Comparison of ENCODE assay signal across 18 cellular contexts in genomic region chr17:77252736-77253135, GRCh38.
DNase-seq lines count a peak whose midpoint lies in the region; ATAC-seq, FAIRE-seq and TF ChIP-seq lines count a peak whose summit lies in the region.
"Had no signal": no experiment of that assay in that cellular context is flagged by ENCODE, and none has a peak within 500 bp of the region (broad histone marks: within the 10 kb centered on the region; RNA-seq: fewer than 3 reads in every experiment).

No MANE protein-coding gene starts in this region.

- CTCF ChIA-PET in HepG2 (lab: Yijun Ruan, JAX; ENCODE audit: low intra/inter-chr PET ratio, low total read pairs) = no interaction called here

- peaks cover 17 to 82% of the 10 kb centered on the region in 2 experiments for H3K27me3 ChIP-seq in HepG2 (ENCODE audit: control insufficient read depth in 1 of 2, insufficient read depth in 2 of 2, low read length in 2 of 2)
- no peaks in the 10 kb centered on the region for H3K27me3 ChIP-seq in right lobe of liver
- H3K27me3 ChIP-seq in brain microvascular endothelial cell (replicated peaks) = no peaks in the 10 kb centered on the region
- H3K27me3 ChIP-seq in osteoblast (ENCODE audit: insufficient read depth, low read length) = no peaks in the 10 kb centered on the region
- H3K27me3 ChIP-seq: BLaER1 had no signal

- no peak overlapping the region for H3K4me3 ChIP-seq in HepG2 (replicated peaks in 1 of 3; ENCODE audit: insufficient read depth in 1 of 3, low read depth in 2 of 3, low read length in 3 of 3)
- no peak overlapping the region for H3K4me3 ChIP-seq in right lobe of liver
- no peak overlapping the region for H3K4me3 ChIP-seq in brain microvascular endothelial cell (ENCODE audit: low read depth, low read length)
- no peak overlapping the region for H3K4me3 ChIP-seq in osteoblast (ENCODE audit: insufficient read depth, low read length)
- H3K4me3 ChIP-seq: BLaER1, GM23338 had no signal

- H3K36me3 ChIP-seq in HepG2 (replicated peaks in 1 of 2; ENCODE audit: control insufficient read depth in 1 of 2, insufficient read depth in 2 of 2, low read length in 2 of 2) (no peaks in the 10 kb centered on the region), right lobe of liver (no peaks in the 10 kb centered on the region), brain microvascular endothelial cell (replicated peaks) (no peaks in the 10 kb centered on the region), osteoblast (ENCODE audit: insufficient read depth, low read length) (no peaks in the 10 kb centered on the region)
- H3K36me3 ChIP-seq: BLaER1 had no signal

- H2AFZ ChIP-seq in HepG2 (ENCODE audit: low read length) (no peak overlapping the region), osteoblast (ENCODE audit: low read length) (peak overlapping the region; percentile 71)
- H2AFZ ChIP-seq: GM23338 had no signal

- H4K20me1 ChIP-seq in HepG2 (ENCODE audit: insufficient read depth, low read length) = no peaks in the 10 kb centered on the region
- H4K20me1 ChIP-seq in osteoblast (ENCODE audit: insufficient read depth, low read length) = no peaks in the 10 kb centered on the region
- H4K20me1 ChIP-seq: BLaER1 had no signal

- no peak for TF ChIP-seq RAD21 in HepG2 (CRISPR knock-in tag; IDR thresholded peaks at IDR 0.05)

- H3K4me1 ChIP-seq in HepG2 (ENCODE audit: insufficient read depth, low read length) (peaks cover 32% of the 10 kb centered on the region), right lobe of liver (no peaks in the 10 kb centered on the region), osteoblast (ENCODE audit: insufficient read depth, low read length) (peaks cover 29% of the 10 kb centered on the region)
- H3K4me1 ChIP-seq: BLaER1 had no signal

- no peak overlapping the region for H3K4me2 ChIP-seq in HepG2 (ENCODE audit: low read depth, low read length)
- H3K4me2 ChIP-seq in osteoblast (ENCODE audit: insufficient read depth, low read length) = peak overlapping the region; percentile 51
- H3K4me2 ChIP-seq: BLaER1, GM23338 had no signal

- intact Hi-C loops in HepG2 (cut with micrococcal nuclease; ENCODE audit: unreplicated experiment) = no loop called here
- intact Hi-C loops in right lobe of liver (cut with DNase I) = loop anchor here in 1 of 2 donors (10.0 kb wide), 1 partner anchor 378 kb away; no protein-coding TSS in a partner anchor

- H3K36me3 Mint-ChIP-seq in type B pancreatic cell = no peaks in the 10 kb centered on the region
- H3K36me3 Mint-ChIP-seq: CD8-positive, alpha-beta memory T cell had no signal

- BruUV-seq in HepG2 (replicated peaks; lab: Mats Ljungman, UMichigan) = no TSS peak

- TF ChIP-seq CTCF in HepG2 (CRISPR knock-in tag; IDR thresholded peaks at IDR 0.05) = no peak
- no peak for TF ChIP-seq CTCF in right lobe of liver (IDR thresholded peaks at IDR 0.05)
- no peak for TF ChIP-seq CTCF in brain microvascular endothelial cell (IDR thresholded peaks at IDR 0.05; ENCODE audit: low read depth, low read length, missing control alignments)
- no peak for TF ChIP-seq CTCF in osteoblast (IDR thresholded peaks at IDR 0.05; ENCODE audit: extremely low read depth, low read depth, low read length)
- TF ChIP-seq CTCF in type B pancreatic cell (conservative IDR thresholded peaks at IDR 0.05) = no peak

- DNase-seq in HepG2 (ENCODE audit: low spot score) = no peak
- no peak for DNase-seq in right lobe of liver
- DNase-seq in brain microvascular endothelial cell = no peak
- no peak for DNase-seq in osteoblast (ENCODE audit: insufficient read length, low spot score, missing footprints)
- no peak for DNase-seq in type B pancreatic cell (ENCODE audit: extremely low spot score, unreplicated experiment)
- DNase-seq in urothelium cell line (ENCODE audit: low spot score) = no peak
- no peak for DNase-seq in stimulated activated CD4-positive, alpha-beta T cell treated with anti-CD3 and anti-CD28 coated beads, Interleukin-4, amount 100 ng/mL, for 4 hours
- DNase-seq: AML-193; Caco-2; CD8-positive, alpha-beta memory T cell; DND-41; GDM1; H7 had no signal

- no peak for ATAC-seq in HepG2
- no peak for ATAC-seq in right lobe of liver
- no peak for ATAC-seq in GM18867 (IDR thresholded peaks at IDR 0.05; ENCODE audit: unreplicated experiment)

- POLR2A ChIA-PET in HepG2 (lab: Yijun Ruan, JAX) = no interaction called here

- no peak overlapping the region for H3K27ac ChIP-seq in HepG2 (ENCODE audit: extremely low read length, insufficient read depth, low read length)
- no peak overlapping the region for H3K27ac ChIP-seq in right lobe of liver
- H3K27ac ChIP-seq in brain microvascular endothelial cell = peak overlapping the region; percentile 71
- H3K27ac ChIP-seq in osteoblast (ENCODE audit: low read depth, low read length) = peak overlapping the region; percentile 90
- H3K27ac ChIP-seq: 22Rv1, BLaER1 had no signal

- H3K79me2 ChIP-seq in HepG2 (ENCODE audit: insufficient read depth, low read length) (no peaks in the 10 kb centered on the region), osteoblast (ENCODE audit: insufficient read depth, low read length) (no peaks in the 10 kb centered on the region)

- no peaks in the 10 kb centered on the region for H3K9me3 Mint-ChIP-seq in type B pancreatic cell
- H3K9me3 Mint-ChIP-seq: CD8-positive, alpha-beta memory T cell; GM23338 had no signal

- H3K27ac Mint-ChIP-seq in type B pancreatic cell = peak overlapping the region; percentile 29
- H3K27ac Mint-ChIP-seq: CD8-positive, alpha-beta memory T cell; GM23338 had no signal

- peaks cover 24% of the 10 kb centered on the region for H3K4me1 Mint-ChIP-seq in type B pancreatic cell (ENCODE audit: unreplicated experiment)

- in situ Hi-C loops in HepG2 (cut with HindIII; ENCODE audit: extremely low pct_ligation_motif_present, low pct_unique_long_range_greater_than_20kb) = no loop called here
- in situ Hi-C loops in brain microvascular endothelial cell (cut with HindIII; ENCODE audit: low pct_ligation_motif_present, low sequenced_read_pairs) = no loop called here

- no peak overlapping the region for H3K9ac ChIP-seq in HepG2 (ENCODE audit: insufficient read depth, low read depth, low read length)
- H3K9ac ChIP-seq: BLaER1 had no signal

- H3K9me3 ChIP-seq in HepG2 (ENCODE audit: low read length) (no peaks in the 10 kb centered on the region), right lobe of liver (no peaks in the 10 kb centered on the region), osteoblast (ENCODE audit: low read depth, low read length) (no peaks in the 10 kb centered on the region)
- H3K9me3 ChIP-seq: BLaER1, Caco-2 had no signal

- peaks cover 14% of the 10 kb centered on the region for H3K27me3 Mint-ChIP-seq in type B pancreatic cell

- TF ChIP-seq POLR2A in HepG2 (IDR thresholded peaks at IDR 0.05; ENCODE audit: insufficient read depth in 1 of 2, low read depth in 2 of 2, low read length in 2 of 2) = no peak
- no peak for TF ChIP-seq POLR2A in right lobe of liver (IDR thresholded peaks at IDR 0.05)

- no peak for FAIRE-seq in HepG2 (lab: Jason Lieb, UNC)
- no peak for FAIRE-seq in urothelium cell line (lab: Jason Lieb, UNC)
- FAIRE-seq: GM12892 had no signal

- no peak for TF ChIP-seq EP300 in HepG2 (IDR thresholded peaks at IDR 0.05; ENCODE audit: low read depth in 2 of 2, low read length in 2 of 2)
- TF ChIP-seq EP300 in HepG2 (CRISPR knock-in tag; IDR thresholded peaks at IDR 0.05; ENCODE audit: borderline replicate concordance) = no peak

- WGBS in HepG2 (ENCODE audit: low lambda C conversion rate) = 67% methylated on average over 5 of the region's 5 CpGs
- no CpG with 5 or more reads among the region's 5 CpGs for WGBS in right lobe of liver (ENCODE audit: insufficient coverage, low coverage, low lambda C conversion rate, missing lambda C conversion rate)

- no peak overlapping the region for H3K4me3 Mint-ChIP-seq in type B pancreatic cell
- H3K4me3 Mint-ChIP-seq: CD8-positive, alpha-beta memory T cell; GM23338 had no signal

TF ChIP-seq in HepG2, 621 proteins besides CTCF, POLR2A, EP300 and RAD21:
- no peak for TF ChIP-seq TERF1 (CRISPR knock-in tag; IDR thresholded peaks at IDR 0.05)
- no peak for TF ChIP-seq ZNF839 (CRISPR knock-in tag; IDR thresholded peaks at IDR 0.05; ENCODE audit: borderline replicate concordance)
- TF ChIP-seq TGIF2 (CRISPR knock-in tag; IDR thresholded peaks at IDR 0.05) = no peak
- no peak for TF ChIP-seq HNRNPK (IDR thresholded peaks at IDR 0.05; ENCODE audit: low read depth, low read length, poor library complexity, severe bottlenecking)
- no peak for TF ChIP-seq ATF4 (CRISPR knock-in tag; IDR thresholded peaks at IDR 0.05)
- peak; percentile 59 for TF ChIP-seq ZNF652 (CRISPR knock-in tag; IDR thresholded peaks at IDR 0.05; ENCODE audit: borderline replicate concordance, low read depth)
- no peak for TF ChIP-seq DMAP1 (CRISPR knock-in tag; IDR thresholded peaks at IDR 0.05)
- TF ChIP-seq RELA (CRISPR knock-in tag; IDR thresholded peaks at IDR 0.05) = no peak

Comparison
In these comparisons a context has a peak if more than half of its experiments do, and no peak if none do; other contexts are left out.
1. H3K27ac ChIP-seq: peak in brain microvascular endothelial cell (single experiment) and osteoblast (single experiment); none in HepG2 (single experiment) and right lobe of liver (0 of 3).